8 cellular contexts compared by ENCODE assay signal in genomic region chr4:127622923-127623754, GRCh38. TPM values are rescaled to one million over a fixed set of nuclear protein-coding genes. Genes with fewer than 3 reads are reported as not detected.
DNase-seq lines count a peak whose midpoint lies in the region; ATAC-seq and TF ChIP-seq lines count a peak whose summit lies in the region.

No MANE protein-coding gene starts in this region.

- no peak overlapping the region for H3T11ph ChIP-seq in H9 (ENCODE audit: low read length)

- H3K4me1 Mint-ChIP-seq in H9: peaks cover 4 to 13% of the 10 kb centered on the region in 2 experiments
- peaks cover 0 to 4% of the 10 kb centered on the region in 2 donors for H3K4me1 Mint-ChIP-seq in natural killer cell

- WGBS in H9 (ENCODE audit: extremely low coverage, insufficient read length, low lambda C conversion rate): no CpG with 5 or more reads among the region's 80 CpGs
- 33% methylated on average over 17 of the region's 80 CpGs for WGBS in SK-N-SH (ENCODE audit: low lambda C conversion rate)

- H3K27me3 ChIP-seq in H9 (ENCODE audit: insufficient read depth, low read length) (peaks cover 5% of the 10 kb centered on the region; the same call in 1 of the 2 replicates), SK-N-SH (ENCODE audit: insufficient read depth) (peaks cover 9% of the 10 kb centered on the region), fibroblast of lung (ENCODE audit: control insufficient read depth, insufficient read depth, low read length) (peaks cover 3% of the 10 kb centered on the region)

- in situ Hi-C loops in Caki2 (cut with HindIII; ENCODE audit: low pct_unique_long_range_greater_than_20kb, low sequenced_read_pairs): no loop called here

- CTCF ChIA-PET in SK-N-SH (lab: Yijun Ruan, JAX): interaction anchor here (0.6 to 3.6 kb wide), 7 partner anchors 8 to 110 kb away, joined by 3 to 27 read pairs (median 3); partner anchors contain the start of gene INTU

- H4K20me1 ChIP-seq in H9 (ENCODE audit: control insufficient read depth, insufficient read depth, insufficient read length) (no peaks in the 10 kb centered on the region), SK-N-SH (ENCODE audit: insufficient read depth) (no peaks in the 10 kb centered on the region), fibroblast of lung (ENCODE audit: control insufficient read depth, extremely low read depth, insufficient read depth, low read length) (no peaks in the 10 kb centered on the region)

- H3K4me2 ChIP-seq in H9 (ENCODE audit: insufficient read depth, insufficient read length, low read length): peak overlapping the region; percentile 73
- H3K4me2 ChIP-seq in SK-N-SH: peak overlapping the region; percentile 71
- H3K4me2 ChIP-seq in fibroblast of lung (ENCODE audit: extremely low read depth, insufficient read depth, low read length): peak overlapping the region; percentile 85

- H2BK12ac ChIP-seq in H9 (ENCODE audit: insufficient read length, low read depth, low read length): no peak overlapping the region

- no peak overlapping the region for H2BK5ac ChIP-seq in H9 (ENCODE audit: insufficient read length, low read length)

- H3K9ac ChIP-seq in H9 (ENCODE audit: extremely low read depth, insufficient read length, low read length) (peak overlapping the region; percentile 26), SK-N-SH (no peak overlapping the region), fibroblast of lung (ENCODE audit: insufficient read depth, low read length) (peak overlapping the region; percentile 35)

- H3K18ac ChIP-seq in H9 (ENCODE audit: insufficient read length, low read depth, low read length): no peak overlapping the region

- H3K27me3 Mint-ChIP-seq in H9 (ENCODE audit: low read depth) (peaks cover 32% of the 10 kb centered on the region), natural killer cell (ENCODE audit: low read depth in 2 of 2) (peaks cover 32 to 48% of the 10 kb centered on the region in 2 donors)

- H3K79me1 ChIP-seq in H9 (ENCODE audit: insufficient read depth, low read depth, low read length, poor library complexity, severe bottlenecking): no peaks in the 10 kb centered on the region

- H2BK20ac ChIP-seq in H9 (ENCODE audit: low read depth, low read length, poor library complexity, severe bottlenecking): no peak overlapping the region

- no peak overlapping the region for H4K91ac ChIP-seq in H9 (ENCODE audit: insufficient read length, low read depth, low read length)

- no peak overlapping the region; a peak in 1 of 7 replicates for H3K27ac Mint-ChIP-seq in H9
- no peak overlapping the region for H3K27ac Mint-ChIP-seq in natural killer cell

- no peaks in the 10 kb centered on the region for H3K9me2 ChIP-seq in SK-N-SH

- H3K56ac ChIP-seq in H9 (ENCODE audit: insufficient read length, low read depth, low read length): no peak overlapping the region

- H3K79me2 ChIP-seq in H9 (ENCODE audit: insufficient read depth, low read length): no peaks in the 10 kb centered on the region
- no peaks in the 10 kb centered on the region for H3K79me2 ChIP-seq in SK-N-SH (ENCODE audit: insufficient read depth)
- no peaks in the 10 kb centered on the region for H3K79me2 ChIP-seq in fibroblast of lung (ENCODE audit: control insufficient read depth, insufficient read depth, low read length)

- no peak overlapping the region for H2BK120ac ChIP-seq in H9 (ENCODE audit: low read depth, low read length, poor library complexity, severe bottlenecking)

- no peaks in the 10 kb centered on the region for H3F3A ChIP-seq in SK-N-SH (replicated peaks; ENCODE audit: insufficient read depth)

- H3K4me3 ChIP-seq in SK-N-SH (ENCODE audit: low read depth in 2 of 2, low read length in 1 of 2) (peak overlapping the region; percentile 45 to 54), fibroblast of lung (replicated peaks in 1 of 4; ENCODE audit: control extremely low read depth in 1 of 4, insufficient read depth in 1 of 4, low read depth in 3 of 4, low read length in 4 of 4) (peak overlapping the region; percentile 71 to 85 (median 82))

- H3K27ac ChIP-seq in H9 (ENCODE audit: insufficient read length, low read depth, low read length) (no peak overlapping the region), SK-N-SH (ENCODE audit: low read depth in 2 of 2, low read length in 1 of 2) (no peak overlapping the region), fibroblast of lung (ENCODE audit: insufficient read depth, low read length) (no peak overlapping the region)

- H3K4me1 ChIP-seq in H9 (ENCODE audit: insufficient read depth, low read length) (no peaks in the 10 kb centered on the region), SK-N-SH (ENCODE audit: control insufficient read depth in 1 of 2, insufficient read depth in 2 of 2, low read depth in 1 of 2, low read length in 1 of 2) (peaks cover 0 to 3% of the 10 kb centered on the region in 2 experiments; a peak in 1 of 4 replicates), fibroblast of lung (ENCODE audit: control insufficient read depth, extremely low read depth, insufficient read depth, low read length) (no peaks in the 10 kb centered on the region)

- no peak; the same call in 1 of the 2 replicates for TF ChIP-seq RAD21 in SK-N-SH (IDR thresholded peaks at IDR 0.05; ENCODE audit: low read length)

- H3K9me3 ChIP-seq in H9 (ENCODE audit: control insufficient read depth, low read depth, low read length) (no peaks in the 10 kb centered on the region), SK-N-SH (no peaks in the 10 kb centered on the region), fibroblast of lung (ENCODE audit: control insufficient read depth, insufficient read depth, low read depth, low read length) (no peaks in the 10 kb centered on the region)

- intact Hi-C loops in natural killer cell (cut with micrococcal nuclease): no loop called here

- peaks cover 8% of the 10 kb centered on the region for H3K23me2 ChIP-seq in H9 (ENCODE audit: insufficient read length, low read depth, low read length, poor library complexity, severe bottlenecking)

- no peaks in the 10 kb centered on the region for H3K36me3 ChIP-seq in SK-N-SH (replicated peaks in 1 of 2; ENCODE audit: control insufficient read depth in 1 of 2, insufficient read depth in 2 of 2, low read length in 1 of 2)
- no peaks in the 10 kb centered on the region for H3K36me3 ChIP-seq in fibroblast of lung (ENCODE audit: control insufficient read depth, insufficient read depth, low read length)

- peak overlapping the region; percentile 70 to 88 for H3K4me3 Mint-ChIP-seq in H9
- no peak overlapping the region for H3K4me3 Mint-ChIP-seq in natural killer cell

- H3K4ac ChIP-seq in H9 (ENCODE audit: low read depth, low read length): no peak overlapping the region

- DNase-seq in Caki2 (ENCODE audit: low read depth): peak; percentile 48
- DNase-seq in H9: peak; percentile 86
- DNase-seq in SK-N-SH: peak; percentile 82
- DNase-seq in fibroblast of lung (ENCODE audit: low read depth in 2 of 2): peak; percentile 40 to 60
- no peak for DNase-seq in natural killer cell
- DNase-seq in GM19238 (ENCODE audit: insufficient read length, low spot score): no peak
- no peak for DNase-seq in RPMI8226
- DNase-seq in HuH-7.5 (ENCODE audit: low spot score): no peak

- POLR2A ChIA-PET in SK-N-SH (lab: Yijun Ruan, JAX): no interaction called here

- peak overlapping the region; percentile 24 for H2AFZ ChIP-seq in H9 (ENCODE audit: low read length)
- H2AFZ ChIP-seq in SK-N-SH (ENCODE audit: low read depth): peak overlapping the region; percentile 78
- peak overlapping the region; percentile 92 for H2AFZ ChIP-seq in fibroblast of lung (ENCODE audit: low read length)

- H3K9me3 Mint-ChIP-seq in H9 (no peaks in the 10 kb centered on the region), natural killer cell (peaks cover 5 to 7% of the 10 kb centered on the region in 2 donors)

- no peak overlapping the region for H4K5ac ChIP-seq in H9 (ENCODE audit: insufficient read length, low read depth, low read length)

- H2BK15ac ChIP-seq in H9 (ENCODE audit: low read depth, low read length): no peak overlapping the region

- TF ChIP-seq CTCF in H9 (conservative IDR thresholded peaks at IDR 0.05) (peak; percentile 60), SK-N-SH (IDR thresholded peaks at IDR 0.05) (peak; percentile 33), fibroblast of lung (conservative IDR thresholded peaks at IDR 0.05 in 1 of 2, IDR thresholded peaks at IDR 0.05 in 1 of 2; ENCODE audit: low read depth in 1 of 2, low read length in 2 of 2) (peak in 1 of 2 donors; percentile 42), natural killer cell (IDR thresholded peaks at IDR 0.05) (no peak)

- no peak overlapping the region for H4K8ac ChIP-seq in H9 (replicated peaks; ENCODE audit: insufficient read length, low read depth, low read length)

- peak; percentile 17 to 26 (median 18) for ATAC-seq in natural killer cell

- H3K36me3 Mint-ChIP-seq in H9 (ENCODE audit: insufficient read depth in 1 of 3, low read depth in 3 of 3) (no peaks in the 10 kb centered on the region), natural killer cell (peaks cover 12% of the 10 kb centered on the region)

- peak overlapping the region; percentile 63; the same call in 1 of the 2 replicates for H3K14ac ChIP-seq in H9 (ENCODE audit: insufficient read depth, low read length)

- H3K23ac ChIP-seq in H9 (ENCODE audit: insufficient read length, low read depth, low read length): no peak overlapping the region

- no peak for TF ChIP-seq EP300 in SK-N-SH (IDR thresholded peaks at IDR 0.05; ENCODE audit: borderline replicate concordance in 1 of 2, low read depth in 1 of 2, low read length in 1 of 2)

- no peak overlapping the region for H2AK5ac ChIP-seq in H9 (ENCODE audit: insufficient read length, low read length)

RNA-seq across cellular contexts. Expression of gene INTU, which starts 9.6 kb away (rescaled TPM):
- 1.0 and 5.0 TPM in 2 replicates for total RNA-seq in Caki2 (2014; rRNA removed; shearing (Covaris generic); ENCODE audit: low replicate concordance)
- 10.7 and 11.4 TPM in 2 replicates for total RNA-seq in H9 (2021)
- polyA plus RNA-seq in SK-N-SH (2012; rRNA removed): 3.3 and 7.3 TPM in 2 replicates
- polyA plus RNA-seq in SK-N-SH (2012; cell fraction: cytosol; rRNA removed): 1.3 and 1.7 TPM in 2 replicates
- 14.5 and 32.5 TPM in 2 replicates for polyA plus RNA-seq in SK-N-SH (2012; cell fraction: nucleus; rRNA removed)
- total RNA-seq in fibroblast of lung: 9.5 and 9.6 TPM in 2 replicates
- 2.4 and 5.6 TPM in 2 replicates for polyA plus RNA-seq in fibroblast of lung
- 1.3 and 2.5 TPM in 2 replicates for polyA plus RNA-seq in fibroblast of lung (2012)
- polyA minus RNA-seq in fibroblast of lung (ENCODE audit: low replicate concordance): 1.3 and 2.5 TPM in 2 replicates
- total RNA-seq in natural killer cell: under 1 TPM; 0.08 to 0.43 (median 0.16) TPM

Comparison
In these comparisons a context has a peak if more than half of its experiments do, and no peak if none do; other contexts are left out.
1. DNase-seq: peak in Caki2 (single experiment), H9 (single experiment), SK-N-SH (single experiment) and fibroblast of lung (2 of 2); none in natural killer cell (single experiment), GM19238 (single experiment), RPMI8226 (single experiment) and HuH-7.5 (single experiment).
2. H2AFZ ChIP-seq: peak in every context shown above with its lines; median percentile 92 in fibroblast of lung; 78 in SK-N-SH; 24 in H9.
3. Peak in every context shown above with its lines, with median percentiles within 50 percentile points of each other: H3K4me2 ChIP-seq.